Comparison of ENCODE assay signal across 28 cellular contexts in genomic region chr7:158037211-158037610, GRCh38.
"Had no signal": no experiment of that assay in that cellular context is flagged by ENCODE, and none has a peak within 500 bp of the region (broad histone marks: within the 10 kb centered on the region; RNA-seq: fewer than 3 reads in every experiment).

No MANE protein-coding gene starts in this region.

- H3K36me3 ChIP-seq: adrenal gland, colonic mucosa, esophagus muscularis mucosa, gastrocnemius medialis had no signal

- ATAC-seq: activated CD4-positive, alpha-beta T cell treated with anti-CD3 and anti-CD28 coated beads for 36 hours; activated CD8-positive, alpha-beta memory T cell treated with anti-CD3 and anti-CD28 coated beads, Interleukin-2, amount 10 ng/mL, durations not matched to agents 7 days and 5 days; activated CD8-positive, alpha-beta T cell treated with anti-CD3 and anti-CD28 coated beads, Interleukin-2, amount 10 ng/mL, durations not matched to agents 7 days and 5 days; activated naive CD8-positive, alpha-beta T cell treated with anti-CD3 and anti-CD28 coated beads, Interleukin-2, amount 50 U/mL, for 24 hours; body of pancreas; foreskin keratinocyte; gastrocnemius medialis; T-helper 17 cell had no signal

- H3K27me3 ChIP-seq: adrenal gland, body of pancreas, colonic mucosa, esophagus muscularis mucosa, foreskin keratinocyte, gastrocnemius medialis had no signal

- DNase-seq: activated CD4-positive, alpha-beta memory T cell treated with anti-CD3 and anti-CD28 coated beads for 36 hours; activated CD4-positive, alpha-beta T cell treated with anti-CD3 and anti-CD28 coated beads for 36 hours; activated CD4-positive, alpha-beta T cell treated with anti-CD3 and anti-CD28 coated beads, Interleukin-2, amount 10 ng/mL, durations not matched to agents 24 days and 14 days; activated CD4-positive, CD25-positive, alpha-beta regulatory T cell; activated CD4-positive, CD25-positive, alpha-beta regulatory T cell treated with anti-CD3 and anti-CD28 coated beads, Interleukin-2, amount 50 U/mL, for 72 hours; activated CD8-positive, alpha-beta memory T cell treated with anti-CD3 and anti-CD28 coated beads, Interleukin-2, amount 10 ng/mL, durations not matched to agents 7 days and 5 days; activated CD8-positive, alpha-beta memory T cell treated with anti-CD3 and anti-CD28 coated beads, Interleukin-2, amount 50 U/mL, for 4 hours; activated CD8-positive, alpha-beta T cell treated with anti-CD3 and anti-CD28 coated beads, Interleukin-2, amount 10 ng/mL, durations not matched to agents 7 days and 5 days; activated effector memory CD4-positive, alpha-beta T cell treated with anti-CD3 and anti-CD28 coated beads, Interleukin-2, amount 50 U/mL, for 16 hours; activated naive CD4-positive, alpha-beta T cell treated with anti-CD3 and anti-CD28 coated beads for 36 hours; activated naive CD8-positive, alpha-beta T cell treated with anti-CD3 and anti-CD28 coated beads for 36 hours; activated naive CD8-positive, alpha-beta T cell treated with anti-CD3 and anti-CD28 coated beads, Interleukin-2, amount 50 U/mL, for 24 hours; activated T-cell treated with anti-CD3 and anti-CD28 coated beads, Interleukin-2, amount 50 U/mL, for 1 hour; activated T-cell treated with anti-CD3 and anti-CD28 coated beads, Interleukin-2, amount 50 U/mL, for 48 hours; adrenal gland; amygdala; body of pancreas; central memory CD4-positive, alpha-beta T cell; cerebellar nuclear complex; colonic mucosa; effector memory CD4-positive, alpha-beta T cell; erythroblast; foreskin keratinocyte; gastrocnemius medialis; glutamatergic neuron; T-helper 1 cell; T-helper 17 cell had no signal

- H3K4me3 ChIP-seq: adrenal gland, body of pancreas, colonic mucosa, esophagus muscularis mucosa, gastrocnemius medialis had no signal

- H3K9me3 ChIP-seq: colonic mucosa had no signal

- H3K4me1 ChIP-seq: adrenal gland, body of pancreas, colonic mucosa, esophagus muscularis mucosa, foreskin keratinocyte, gastrocnemius medialis had no signal

- H3K27ac ChIP-seq: adrenal gland, body of pancreas, colonic mucosa, esophagus muscularis mucosa, foreskin keratinocyte, gastrocnemius medialis had no signal
